In the genomic region with DNA sequence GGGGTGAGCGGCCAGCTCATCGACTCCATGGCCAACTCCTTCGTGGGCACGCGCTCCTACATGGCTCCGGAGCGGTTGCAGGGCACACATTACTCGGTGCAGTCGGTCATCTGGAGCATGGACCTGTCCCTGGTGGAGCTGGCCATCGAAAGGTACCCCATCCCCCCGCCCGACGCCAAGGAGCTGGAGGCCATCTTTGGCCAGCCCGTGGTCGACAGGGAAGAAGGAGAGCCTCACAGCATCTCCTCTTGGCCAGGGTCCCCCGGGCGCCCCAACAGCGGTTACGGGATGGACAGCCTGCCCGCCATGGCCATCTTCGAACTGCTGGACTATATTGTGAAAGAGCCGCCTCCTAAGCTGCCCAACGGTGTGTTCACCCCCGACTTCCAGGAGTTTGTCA, we compare ENCODE assay signal across 24 cellular contexts. TPM values are rescaled to one million over a fixed set of nuclear protein-coding genes. Genes with fewer than 3 reads are reported as not detected.
DNase-seq lines count a peak whose midpoint lies in the region; ATAC-seq and TF ChIP-seq lines count a peak whose summit lies in the region.
"Had no signal": no experiment of that assay in that cellular context is flagged by ENCODE, and none has a peak within 500 bp of the region (broad histone marks: within the 10 kb centered on the region; RNA-seq: fewer than 3 reads in every experiment).

No MANE protein-coding gene starts in this region.

- no peaks in the 10 kb centered on the region for H4K20me1 ChIP-seq in GM23338 (replicated peaks; ENCODE audit: insufficient read depth)
- H4K20me1 ChIP-seq: BLaER1 had no signal

- H3K9ac ChIP-seq in endodermal cell (ENCODE audit: extremely low read depth, low read length, poor library complexity, severe bottlenecking) = no peak overlapping the region
- H3K9ac ChIP-seq: BLaER1 had no signal

- WGBS in endodermal cell (ENCODE audit: insufficient coverage in 1 of 2, insufficient read length in 1 of 2), 2 experiments = 94 to 99% methylated on average over 20 to 24 of the region's 24 CpGs
- WGBS in testis, 2 donors = 75 to 89% methylated on average over 9 to 24 of the region's 24 CpGs

- TF ChIP-seq POLR2A in testis (IDR thresholded peaks at IDR 0.05) = no peak

- H2AFZ ChIP-seq in GM23338 = peak overlapping the region; percentile 99; the same call in 1 of the 2 replicates

- no peak for DNase-seq in GM23338 (ENCODE audit: low spot score)
- peak; percentile 28 for DNase-seq in endodermal cell
- no peak for DNase-seq in testis
- DNase-seq in NCI-H2107 (lab: John Stamatoyannopoulos, UW) = no peak
- no peak for DNase-seq in activated naive CD4-positive, alpha-beta T cell treated with anti-CD3 and anti-CD28 coated beads for 36 hours
- DNase-seq: 8988T; ACHN; BE2C; C1 segment of cervical spinal cord; CD4-positive, alpha-beta memory T cell; CD4-positive, CD25-positive, alpha-beta regulatory T cell; CD8-positive, alpha-beta memory T cell; COR-L47; DMS 273 treated with DMSO at 0.1 percent for 48 hours; DMS153; DMS53; DMS79; DND-41; EL; GDM1 had no signal

- intact Hi-C loops in testis (cut with DNase I; ENCODE audit: low total_unique reads) = no loop called here
- intact Hi-C loops in activated naive CD4-positive, alpha-beta T cell treated with anti-CD3 and anti-CD28 coated beads for 36 hours (cut with micrococcal nuclease) = no loop called here

- CTCF ChIA-PET in activated naive CD4-positive, alpha-beta T cell treated with anti-CD3 and anti-CD28 coated beads for 36 hours (lab: Charles Lee) = interaction anchor here (1.0 kb wide), 1 partner anchor 42 kb away, joined by 3 read pairs; no protein-coding TSS in a partner anchor

- H3K4me1 ChIP-seq in GM23338 (ENCODE audit: insufficient read depth) = no peaks in the 10 kb centered on the region
- H3K4me1 ChIP-seq in endodermal cell (ENCODE audit: control insufficient read depth, insufficient read depth, low read length) = no peaks in the 10 kb centered on the region
- H3K4me1 ChIP-seq in testis = no peaks in the 10 kb centered on the region
- H3K4me1 ChIP-seq: BE2C had no signal

- H3K27me3 ChIP-seq in GM23338 (ENCODE audit: insufficient read depth) = peaks cover 7% of the 10 kb centered on the region; the same call in 1 of the 2 replicates
- H3K27me3 ChIP-seq in endodermal cell (ENCODE audit: control insufficient read depth, insufficient read depth, low read length, poor library complexity, severe bottlenecking) = no peaks in the 10 kb centered on the region
- no peaks in the 10 kb centered on the region for H3K27me3 ChIP-seq in testis
- H3K27me3 ChIP-seq: BE2C, BLaER1 had no signal

- peaks cover 6% of the 10 kb centered on the region for H3K27me3 Mint-ChIP-seq in GM23338 (ENCODE audit: insufficient read depth, low read depth, poor library complexity)
- peaks cover 10% of the 10 kb centered on the region for H3K27me3 Mint-ChIP-seq in endodermal cell (ENCODE audit: insufficient read depth)
- no peaks in the 10 kb centered on the region for H3K27me3 Mint-ChIP-seq in activated naive CD4-positive, alpha-beta T cell treated with anti-CD3 and anti-CD28 coated beads for 36 hours (ENCODE audit: low read depth)

- H3K9me2 ChIP-seq in GM23338 (ENCODE audit: insufficient read depth) = peaks cover 4% of the 10 kb centered on the region

- no peak overlapping the region for H3K4me3 Mint-ChIP-seq in GM23338
- no peak overlapping the region for H3K4me3 Mint-ChIP-seq in endodermal cell
- H3K4me3 Mint-ChIP-seq in activated naive CD4-positive, alpha-beta T cell treated with anti-CD3 and anti-CD28 coated beads for 36 hours = no peak overlapping the region
- H3K4me3 Mint-ChIP-seq: CD14-positive monocyte; CD4-positive, alpha-beta memory T cell; CD4-positive, CD25-positive, alpha-beta regulatory T cell; CD8-positive, alpha-beta memory T cell had no signal

- H3K27ac Mint-ChIP-seq in GM23338 = no peak overlapping the region
- H3K27ac Mint-ChIP-seq in endodermal cell = no peak overlapping the region
- no peak overlapping the region for H3K27ac Mint-ChIP-seq in activated naive CD4-positive, alpha-beta T cell treated with anti-CD3 and anti-CD28 coated beads for 36 hours
- H3K27ac Mint-ChIP-seq: CD14-positive monocyte; CD4-positive, alpha-beta memory T cell; CD4-positive, CD25-positive, alpha-beta regulatory T cell; CD8-positive, alpha-beta memory T cell had no signal

- TF ChIP-seq CTCF in GM23338 (conservative IDR thresholded peaks at IDR 0.05; ENCODE audit: low read depth in 2 of 2) (no peak), endodermal cell (conservative IDR thresholded peaks at IDR 0.05) (no peak), testis (IDR thresholded peaks at IDR 0.05) (no peak)

- H3K36me3 ChIP-seq in GM23338 (ENCODE audit: insufficient read depth) (no peaks in the 10 kb centered on the region), endodermal cell (ENCODE audit: control insufficient read depth, insufficient read depth, low read length) (no peaks in the 10 kb centered on the region), testis (ENCODE audit: low read depth, missing control alignments) (no peaks in the 10 kb centered on the region)
- H3K36me3 ChIP-seq: BE2C, BLaER1 had no signal

- H3K79me2 ChIP-seq in GM23338 (replicated peaks; ENCODE audit: insufficient read depth) = no peaks in the 10 kb centered on the region

- H3K9me3 Mint-ChIP-seq in GM23338 = peaks cover 4% of the 10 kb centered on the region; the same call in 2 of the 3 replicates
- H3K9me3 Mint-ChIP-seq in endodermal cell = peaks cover 3% of the 10 kb centered on the region
- H3K9me3 Mint-ChIP-seq in activated naive CD4-positive, alpha-beta T cell treated with anti-CD3 and anti-CD28 coated beads for 36 hours = no peaks in the 10 kb centered on the region
- H3K9me3 Mint-ChIP-seq: CD8-positive, alpha-beta memory T cell had no signal

- no peak overlapping the region for H3K4me2 ChIP-seq in GM23338
- H3K4me2 ChIP-seq: BLaER1 had no signal

- H3K36me3 Mint-ChIP-seq in GM23338 (ENCODE audit: low read depth) (no peaks in the 10 kb centered on the region; the same call in 1 of the 3 replicates), endodermal cell (ENCODE audit: low read depth) (no peaks in the 10 kb centered on the region)
- no peaks in the 10 kb centered on the region for H3K36me3 Mint-ChIP-seq in activated naive CD4-positive, alpha-beta T cell treated with anti-CD3 and anti-CD28 coated beads for 36 hours (ENCODE audit: low read depth)
- H3K36me3 Mint-ChIP-seq: CD14-positive monocyte; CD4-positive, alpha-beta memory T cell; CD4-positive, CD25-positive, alpha-beta regulatory T cell; CD8-positive, alpha-beta memory T cell had no signal

- H3K27ac ChIP-seq in GM23338 (ENCODE audit: low read depth) = no peak overlapping the region
- H3K27ac ChIP-seq in endodermal cell (ENCODE audit: low read depth, low read length) = no peak overlapping the region
- H3K27ac ChIP-seq in testis = no peak overlapping the region
- H3K27ac ChIP-seq: BLaER1 had no signal

- peaks cover 4% of the 10 kb centered on the region; the same call in 1 of the 2 replicates for H3F3A ChIP-seq in GM23338 (replicated peaks; ENCODE audit: low read depth)

- no peak for ATAC-seq in GM23338
- ATAC-seq in GM19452 (IDR thresholded peaks at IDR 0.05; ENCODE audit: unreplicated experiment) = no peak
- ATAC-seq: GM12878 had no signal

- H3K4me3 ChIP-seq in GM23338 = no peak overlapping the region
- no peak overlapping the region for H3K4me3 ChIP-seq in endodermal cell (ENCODE audit: low read length)
- peak overlapping the region; percentile 12 to 14 for H3K4me3 ChIP-seq in testis
- H3K4me3 ChIP-seq: BLaER1, GM12878 had no signal

- H3K9me3 ChIP-seq in endodermal cell (ENCODE audit: control insufficient read depth, low read length) (peaks cover 2% of the 10 kb centered on the region), testis (no peaks in the 10 kb centered on the region)
- H3K9me3 ChIP-seq: BE2C had no signal

- H3K4me1 Mint-ChIP-seq in GM23338 (no peaks in the 10 kb centered on the region), endodermal cell (no peaks in the 10 kb centered on the region)
- H3K4me1 Mint-ChIP-seq in activated naive CD4-positive, alpha-beta T cell treated with anti-CD3 and anti-CD28 coated beads for 36 hours (ENCODE audit: low read depth) = peaks cover 16% of the 10 kb centered on the region
- H3K4me1 Mint-ChIP-seq: CD8-positive, alpha-beta memory T cell had no signal

TF ChIP-seq in GM23338, 12 proteins besides CTCF, POLR2A, EP300 and RAD21 (continues in another document):
- no peak for TF ChIP-seq EZH2phosphoT487 (IDR thresholded peaks at IDR 0.05; ENCODE audit: unreplicated experiment)
- TF ChIP-seq STAT1 (IDR thresholded peaks at IDR 0.05; ENCODE audit: unreplicated experiment) = no peak
- no peak for TF ChIP-seq POLR2AphosphoS5 (IDR thresholded peaks at IDR 0.05; ENCODE audit: low read depth)
- TF ChIP-seq EZH2 (IDR thresholded peaks at IDR 0.05; ENCODE audit: low read depth, unreplicated experiment) = no peak
- no peak for TF ChIP-seq ZNF114 (CRISPR knock-in tag; IDR thresholded peaks at IDR 0.05)

RNA-seq across cellular contexts. Expression of a gene that starts 17.4 kb away (rescaled TPM):
- total RNA-seq in GM23338 (2014; rRNA removed; shearing (Covaris generic)) = 46.8 and 51.5 TPM in 2 replicates
- polyA plus RNA-seq in GM23338 (2016; fragmentation: Nextera tagmentation; extraction: Ambion mirVana) = 17.6 and 21.1 TPM in 2 replicates
- total RNA-seq in endodermal cell = 10 to 100 TPM; 33.2 to 35.6 TPM
- polyA plus RNA-seq in endodermal cell (2013, experiment 1 of 2) = 23.2 TPM
- 23.9 TPM for polyA plus RNA-seq in endodermal cell (2013, experiment 2 of 2)
- 10 to 100 TPM; 25.7 to 35.7 TPM for total RNA-seq in testis
- polyA plus RNA-seq in testis (ENCODE audit: insufficient read depth, low read depth, low replicate concordance) = 35.9 TPM
- 1 to 10 TPM; 7.2 to 7.9 TPM for total RNA-seq in activated naive CD4-positive, alpha-beta T cell treated with anti-CD3 and anti-CD28 coated beads for 36 hours

Comparison
In these comparisons a context has a peak if more than half of its experiments do, and no peak if none do; other contexts are left out.
1. H3K4me3 ChIP-seq: peak in testis (2 of 2); none in GM23338 (single experiment) and endodermal cell (single experiment).